7 cellular contexts compared by ENCODE assay signal in genomic region chr1:181044449-181044966, GRCh38. TPM values are rescaled to one million over a fixed set of nuclear protein-coding genes. Genes with fewer than 3 reads are reported as not detected.
DNase-seq lines count a peak whose midpoint lies in the region; ATAC-seq and TF ChIP-seq lines count a peak whose summit lies in the region.

No MANE protein-coding gene starts in this region.

- no peak overlapping the region for H3K4me2 ChIP-seq in neural progenitor cell

- H3K27ac Mint-ChIP-seq in immature natural killer cell = peak overlapping the region; percentile 94 to 97 (median 96)
- H3K27ac Mint-ChIP-seq in neural progenitor cell = no peak overlapping the region

- no peaks in the 10 kb centered on the region for H3K27me3 ChIP-seq in neural progenitor cell

- H3K79me2 ChIP-seq in neural progenitor cell (ENCODE audit: low read depth) = no peaks in the 10 kb centered on the region

- TF ChIP-seq CTCF in neural progenitor cell (IDR thresholded peaks at IDR 0.05) = no peak

- peak; percentile 67 for DNase-seq in SKM-1 treated with dmso at 0.1 percent for 144 hours (lab: John Stamatoyannopoulos, UW; ENCODE audit: unreplicated experiment)
- DNase-seq in immature natural killer cell = peak; percentile 72 to 82 (median 74)
- DNase-seq in ureter (ENCODE audit: low spot score) = peak; percentile 66
- DNase-seq in neural progenitor cell (ENCODE audit: low spot score) = no peak
- no peak for DNase-seq in cerebellum (ENCODE audit: low spot score)

- H3K9me3 Mint-ChIP-seq in immature natural killer cell = no peaks in the 10 kb centered on the region
- peaks cover 7% of the 10 kb centered on the region for H3K9me3 Mint-ChIP-seq in neural progenitor cell

- H3K36me3 Mint-ChIP-seq in immature natural killer cell (peaks cover 8 to 13% (median 10%) of the 10 kb centered on the region in 3 donors), neural progenitor cell (no peaks in the 10 kb centered on the region)

- H4K20me1 ChIP-seq in neural progenitor cell (ENCODE audit: low read depth) = no peaks in the 10 kb centered on the region

- H3K27me3 Mint-ChIP-seq in immature natural killer cell (ENCODE audit: low read depth in 3 of 3) = peaks cover 0 to 8% (median 0%) of the 10 kb centered on the region in 3 donors
- peaks cover 8% of the 10 kb centered on the region for H3K27me3 Mint-ChIP-seq in neural progenitor cell (ENCODE audit: insufficient read depth, low read depth)

- no peaks in the 10 kb centered on the region for H3K9me3 ChIP-seq in neural progenitor cell (ENCODE audit: low read depth)

- H2AFZ ChIP-seq in neural progenitor cell (replicated peaks) = no peak overlapping the region

- H3K9ac ChIP-seq in neural progenitor cell = no peak overlapping the region

- peak overlapping the region; percentile 58 to 84 (median 65) for H3K4me3 Mint-ChIP-seq in immature natural killer cell
- H3K4me3 Mint-ChIP-seq in neural progenitor cell = no peak overlapping the region

- peaks cover 53 to 56% of the 10 kb centered on the region in 2 donors for H3K4me1 Mint-ChIP-seq in immature natural killer cell
- H3K4me1 Mint-ChIP-seq in neural progenitor cell = peaks cover 13% of the 10 kb centered on the region

- H3K4me1 ChIP-seq in neural progenitor cell = no peaks in the 10 kb centered on the region

- no peaks in the 10 kb centered on the region for H3F3A ChIP-seq in neural progenitor cell (ENCODE audit: low read depth)

- no peak overlapping the region for H3K27ac ChIP-seq in neural progenitor cell

- ATAC-seq in GM18873 (IDR thresholded peaks at IDR 0.05; ENCODE audit: low FRiP score, unreplicated experiment) (peak; percentile 71), HG02798 (IDR thresholded peaks at IDR 0.05; ENCODE audit: poor library complexity, unreplicated experiment) (peak; percentile 91)

- no peak overlapping the region for H3K4me3 ChIP-seq in neural progenitor cell

- no peaks in the 10 kb centered on the region for H3K36me3 ChIP-seq in neural progenitor cell

RNA-seq across cellular contexts. Expression of gene MR1, which starts 10.7 kb away (rescaled TPM):
- 10 to 100 TPM; 45.0 to 62.7 (median 54.1) TPM for polyA plus RNA-seq in immature natural killer cell
- total RNA-seq in ureter (54.4 TPM), neural progenitor cell (ENCODE audit: low replicate concordance) (0.03 TPM in 1 of 2 replicates, not detected in the other), cerebellum (0.91 TPM)

RNA-seq across cellular contexts. Expression of gene STX6, which starts 21.8 kb away (rescaled TPM):
- polyA plus RNA-seq in immature natural killer cell = 10 to 100 TPM in 1 of 3 donors, 1 to 10 TPM in 2; 6.0 to 14.4 (median 7.9) TPM
- 35.4 TPM for total RNA-seq in ureter
- 30.8 and 37.0 TPM in 2 replicates for total RNA-seq in neural progenitor cell (ENCODE audit: low replicate concordance)
- 59.5 TPM for total RNA-seq in cerebellum

RNA-seq across cellular contexts. Expression of gene IER5, which starts 44.0 kb away (rescaled TPM):
- 10 to 100 TPM; 11.6 to 22.7 (median 14.4) TPM for polyA plus RNA-seq in immature natural killer cell
- 12.6 TPM for total RNA-seq in ureter
- 8.0 and 15.3 TPM in 2 replicates for total RNA-seq in neural progenitor cell (ENCODE audit: low replicate concordance)
- 13.7 TPM for total RNA-seq in cerebellum

Comparison
In these comparisons a context has a peak if more than half of its experiments do, and no peak if none do; other contexts are left out.
1. DNase-seq: peak in SKM-1 treated with dmso at 0.1 percent for 144 hours (single experiment), immature natural killer cell (3 of 3) and ureter (single experiment); none in neural progenitor cell (single experiment) and cerebellum (single experiment).
2. RNA of gene MR1, which starts 10.7 kb away (total RNA-seq): 54.4 TPM in ureter (single experiment); 0.91 TPM in cerebellum (single experiment) and 0.03 TPM in neural progenitor cell; every median in the first group is over 10 times any median in the second.